Comparison of ENCODE assay signal across 7 cellular contexts in genomic region chr15:22377859-22378258, GRCh38.
A peak's percentile ranks its signal among the peaks of the same experiment; 100 is the strongest.
DNase-seq lines count a peak whose midpoint lies in the region; ATAC-seq, FAIRE-seq and TF ChIP-seq lines count a peak whose summit lies in the region.
"Not testable (repeated sequence)": the region's sequence is repeated elsewhere in the genome, so short reads cannot be mapped to it uniquely, and the experiment has no call there.

No MANE protein-coding gene starts in this region.

- not testable (repeated sequence) for TF ChIP-seq EP300 in K562 (IDR thresholded peaks at IDR 0.05; ENCODE audit: low read length)

- not testable (repeated sequence) for H3K9me3 ChIP-seq in Panc1 (ENCODE audit: control insufficient read depth, insufficient read depth, low read depth, low read length); K562 (replicated peaks; ENCODE audit: control insufficient read depth, insufficient read depth, low read depth, low read length); right lobe of liver

- not testable (repeated sequence) for H3K9me1 ChIP-seq in K562 (ENCODE audit: control insufficient read depth, insufficient read depth, low read length)

- H3K4me2 ChIP-seq in K562 (ENCODE audit: insufficient read depth, low read length) = not testable (repeated sequence)

- not testable (repeated sequence) for H3K4me3 ChIP-seq in Panc1 (ENCODE audit: low read depth in 2 of 2, low read length in 2 of 2); K562; right lobe of liver

- not testable (repeated sequence) for H2AFZ ChIP-seq in K562 (ENCODE audit: low read depth, low read length)

- not testable (repeated sequence) for TF ChIP-seq CTCF in Panc1 (IDR thresholded peaks at IDR 0.05); K562 (IDR thresholded peaks at IDR 0.05 in 2 of 3, conservative IDR thresholded peaks at IDR 0.05 in 1 of 3; ENCODE audit: insufficient read depth in 2 of 3, low read depth in 1 of 3, low read length in 3 of 3); right lobe of liver (IDR thresholded peaks at IDR 0.05)

- not testable (repeated sequence) for DNase-seq in Panc1 (ENCODE audit: low read depth, low spot score); K562 (ENCODE audit: extremely low read depth in 1 of 4, low spot score in 3 of 4); right lobe of liver

- not testable (repeated sequence) for H3K27me3 ChIP-seq in Panc1 (ENCODE audit: control insufficient read depth, insufficient read depth, low read length); K562 (ENCODE audit: control insufficient read depth in 2 of 2, insufficient read depth in 2 of 2, low read length in 2 of 2); right lobe of liver

- POLR2A ChIA-PET in Panc1 (lab: Charles Lee); K562 (lab: Yijun Ruan, JAX): not testable (repeated sequence)

- not testable (repeated sequence) for H4K20me1 ChIP-seq in K562 (replicated peaks; ENCODE audit: control insufficient read depth, insufficient read depth, low read length)

- H3K27ac ChIP-seq in Panc1 (ENCODE audit: low read length); K562 (ENCODE audit: extremely low read depth, low read depth, low read length); right lobe of liver: not testable (repeated sequence)

- not testable (repeated sequence) for BruUV-seq in Panc1 (replicated peaks; lab: Mats Ljungman, UMichigan); K562 (replicated peaks; lab: Mats Ljungman, UMichigan)

- H3K9ac ChIP-seq in K562 (ENCODE audit: insufficient read depth in 1 of 2, low read depth in 2 of 2, low read length in 2 of 2) = not testable (repeated sequence)

- TF ChIP-seq POLR2A in K562 (conservative IDR thresholded peaks at IDR 0.05); right lobe of liver (IDR thresholded peaks at IDR 0.05): not testable (repeated sequence)

- ATAC-seq in GM18502 (IDR thresholded peaks at IDR 0.05; ENCODE audit: poor library complexity, unreplicated experiment) (peak; percentile 66), GM19043 (IDR thresholded peaks at IDR 0.05; ENCODE audit: low read depth, unreplicated experiment) (peak; percentile 73), GM21619 (IDR thresholded peaks at IDR 0.05; ENCODE audit: unreplicated experiment) (peak; percentile 61), HG02798 (IDR thresholded peaks at IDR 0.05; ENCODE audit: poor library complexity, unreplicated experiment) (peak; percentile 81), Panc1 (0 out of 2 replicates have a peak, but pooled peaks have one; percentile 58), K562 (peak; percentile 85), right lobe of liver (peak; percentile 50 to 79 (median 70))

- TF ChIP-seq RAD21 in K562 (CRISPR knock-in tag; conservative IDR thresholded peaks at IDR 0.05 in 1 of 2, IDR thresholded peaks at IDR 0.05 in 1 of 2) = not testable (repeated sequence)

- not testable (repeated sequence) for FAIRE-seq in K562 (lab: Jason Lieb, UNC)

- not testable (repeated sequence) for H3K4me1 ChIP-seq in Panc1 (ENCODE audit: control insufficient read depth, insufficient read depth, low read length); K562 (replicated peaks in 1 of 2; ENCODE audit: control insufficient read depth in 2 of 2, insufficient read depth in 2 of 2, low read length in 2 of 2); right lobe of liver

- intact Hi-C loops in Panc1 (cut with micrococcal nuclease; ENCODE audit: unreplicated experiment); K562 (cut with micrococcal nuclease); right lobe of liver (cut with DNase I): not testable (repeated sequence)

- CTCF ChIA-PET in Panc1 (lab: Charles Lee); K562 (lab: Yijun Ruan, JAX; ENCODE audit: low intra/inter-chr PET ratio): not testable (repeated sequence)

- H3K79me2 ChIP-seq in K562 (ENCODE audit: control insufficient read depth, insufficient read depth, low read length) = not testable (repeated sequence)

- not testable (repeated sequence) for H3K36me3 ChIP-seq in Panc1 (ENCODE audit: control insufficient read depth, insufficient read depth, low read length); K562 (ENCODE audit: control insufficient read depth, insufficient read depth, low read length); right lobe of liver

- in situ Hi-C loops in Panc1 (cut with HindIII; ENCODE audit: low pct_unique_long_range_greater_than_20kb, low sequenced_read_pairs); K562 (cut with MboI): not testable (repeated sequence)

- WGBS in K562 (ENCODE audit: insufficient coverage, low coverage, missing lambda C conversion rate) = no CpG with 5 or more reads among the region's 10 CpGs
- no CpG with 5 or more reads among the region's 10 CpGs for WGBS in right lobe of liver (ENCODE audit: insufficient coverage, low coverage, low lambda C conversion rate, missing lambda C conversion rate)
